12 cellular contexts compared by ENCODE assay signal in the genomic region with DNA sequence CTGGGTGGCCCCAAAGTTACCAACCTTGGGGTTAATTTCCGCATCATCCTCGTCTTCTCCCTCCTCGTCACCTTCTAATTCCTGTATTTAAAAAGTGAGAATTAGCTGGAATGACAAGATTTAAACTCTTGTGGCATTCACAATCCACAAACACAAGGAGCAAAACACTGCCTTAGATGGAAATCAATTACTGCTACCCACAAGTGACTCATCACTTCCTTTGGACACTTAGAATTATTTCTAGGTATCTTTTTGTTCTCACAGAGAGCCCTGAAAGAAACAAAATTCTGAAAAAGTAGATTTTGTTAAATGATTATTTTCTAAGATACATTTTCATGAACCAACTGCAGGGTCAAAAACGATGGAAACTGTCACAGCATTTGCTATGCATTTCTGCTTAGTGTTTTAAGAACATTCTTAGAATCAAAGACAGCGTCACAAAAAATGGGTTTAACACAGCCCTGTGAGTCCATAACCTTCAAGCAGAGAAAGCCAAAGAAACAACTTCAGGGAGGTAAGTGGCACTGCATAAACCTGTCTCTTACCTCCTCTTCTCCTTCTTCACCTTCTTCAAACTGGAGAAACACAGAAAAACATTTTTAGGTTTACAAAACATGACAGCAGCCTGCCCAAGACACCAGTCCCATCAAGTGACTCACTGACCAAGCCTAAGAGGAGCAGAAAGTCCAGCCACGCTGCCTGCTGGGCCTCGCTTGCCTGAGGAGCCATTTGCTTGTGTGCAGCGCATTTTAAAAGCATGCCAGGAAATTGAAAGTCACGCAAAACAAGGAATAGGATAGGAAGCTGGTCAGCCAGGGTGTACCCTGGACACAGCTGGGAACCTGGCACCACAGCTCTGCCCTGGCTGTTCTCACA. TPM values are rescaled to one million over a fixed set of nuclear protein-coding genes. Genes with fewer than 3 reads are reported as not detected.
DNase-seq lines count a peak whose midpoint lies in the region; ATAC-seq, FAIRE-seq and TF ChIP-seq lines count a peak whose summit lies in the region.
"Had no signal": no experiment of that assay in that cellular context is flagged by ENCODE, and none has a peak within 500 bp of the region (broad histone marks: within the 10 kb centered on the region; RNA-seq: fewer than 3 reads in every experiment).

No MANE protein-coding gene starts in this region.

- peak overlapping the region; percentile 74 to 75 for H3K27ac Mint-ChIP-seq in natural killer cell

- POLR2A ChIA-PET in PC-3 (lab: Charles Lee; ENCODE audit: unreplicated experiment): no interaction called here

- DNase-seq in EL (peak; percentile 85), PC-3 (no peak), mammary epithelial cell (peak; percentile 51), natural killer cell (no peak), NCI-H510A (lab: John Stamatoyannopoulos, UW) (no peak), GM12892 (ENCODE audit: insufficient read length) (no peak), NCI-H510A treated with DMSO at 0.1 percent for 48 hours (lab: John Stamatoyannopoulos, UW) (no peak)
- DNase-seq: GF-D8; hippocampal formation; naive thymus-derived CD8-positive, alpha-beta T cell had no signal

- H3K4me2 ChIP-seq in PC-3 (ENCODE audit: low read length): no peak overlapping the region
- H3K4me2 ChIP-seq in mammary epithelial cell (ENCODE audit: insufficient read depth, low read depth, low read length): peak overlapping the region; percentile 18
- H3K4me2 ChIP-seq: KMS-11 had no signal

- no peaks in the 10 kb centered on the region for H3K9me3 Mint-ChIP-seq in natural killer cell
- H3K9me3 Mint-ChIP-seq: naive thymus-derived CD8-positive, alpha-beta T cell had no signal

- 73% methylated on average over 9 of the region's 9 CpGs for WGBS in mammary epithelial cell (ENCODE audit: low coverage, missing lambda C conversion rate)

- peak overlapping the region; percentile 25 for H3K4me3 Mint-ChIP-seq in natural killer cell
- H3K4me3 Mint-ChIP-seq: naive thymus-derived CD8-positive, alpha-beta T cell had no signal

- dilution Hi-C loops in mammary epithelial cell (cut with HindIII; ENCODE audit: low sequenced_read_pairs): loop anchor here (5.0 kb wide), 1 partner anchor 86 kb away; no protein-coding TSS in a partner anchor

- H2AFZ ChIP-seq in PC-3 (ENCODE audit: low read length): no peak overlapping the region
- H2AFZ ChIP-seq in mammary epithelial cell (ENCODE audit: low read depth, low read length): no peak overlapping the region

- H3K4me1 ChIP-seq in PC-3 (ENCODE audit: insufficient read depth, low read length) (peaks cover 11% of the 10 kb centered on the region), mammary epithelial cell (ENCODE audit: insufficient read depth, low read length) (peaks cover 22% of the 10 kb centered on the region)

- H3K4me1 Mint-ChIP-seq in natural killer cell: peaks cover 23 to 24% of the 10 kb centered on the region in 2 donors

- H3F3A ChIP-seq in PC-3 (ENCODE audit: low read length, unreplicated experiment): peaks cover 3% of the 10 kb centered on the region

- TF ChIP-seq CTCF in PC-3 (conservative IDR thresholded peaks at IDR 0.05; ENCODE audit: low read depth, low read length): no peak
- no peak for TF ChIP-seq CTCF in mammary epithelial cell (conservative IDR thresholded peaks at IDR 0.05 in 1 of 2, IDR thresholded peaks at IDR 0.05 in 1 of 2; ENCODE audit: extremely low read depth in 1 of 2, insufficient read depth in 1 of 2, low read depth in 1 of 2, low read length in 2 of 2)
- TF ChIP-seq CTCF in natural killer cell (IDR thresholded peaks at IDR 0.05): no peak

- no peak overlapping the region for H3K4me3 ChIP-seq in PC-3 (ENCODE audit: low read length)
- no peak overlapping the region for H3K4me3 ChIP-seq in mammary epithelial cell (replicated peaks in 1 of 3; ENCODE audit: insufficient read depth in 1 of 3, low read depth in 2 of 3, low read length in 3 of 3)

- H3K27me3 ChIP-seq in PC-3 (ENCODE audit: low read length) (no peaks in the 10 kb centered on the region), mammary epithelial cell (ENCODE audit: insufficient read depth, low read length) (no peaks in the 10 kb centered on the region)

- no peaks in the 10 kb centered on the region for H3K79me2 ChIP-seq in PC-3 (ENCODE audit: low read length)
- peaks cover 49% of the 10 kb centered on the region for H3K79me2 ChIP-seq in mammary epithelial cell (ENCODE audit: insufficient read depth, low read length)

- H3K9me2 ChIP-seq in PC-3 (replicated peaks; ENCODE audit: low read length): no peaks in the 10 kb centered on the region

- no peak overlapping the region for H3K27ac ChIP-seq in PC-3 (ENCODE audit: low read length)
- H3K27ac ChIP-seq in mammary epithelial cell (ENCODE audit: insufficient read depth, low read depth, low read length): no peak overlapping the region
- H3K27ac ChIP-seq: KMS-11 had no signal

- H3K9ac ChIP-seq in PC-3 (ENCODE audit: low read length) (no peak overlapping the region), mammary epithelial cell (ENCODE audit: insufficient read depth, low read length) (no peak overlapping the region)
- H3K9ac ChIP-seq: KMS-11 had no signal

- CTCF ChIA-PET in PC-3 (lab: Charles Lee): no interaction called here
- CTCF ChIA-PET in mammary epithelial cell (lab: Charles Lee; ENCODE audit: low non-redundant PET): no interaction called here

- H4K20me1 ChIP-seq in PC-3 (ENCODE audit: low read length) (no peaks in the 10 kb centered on the region; the same call in 1 of the 2 replicates), mammary epithelial cell (ENCODE audit: insufficient read depth, low read length) (no peaks in the 10 kb centered on the region)

- no peaks in the 10 kb centered on the region for H3K27me3 Mint-ChIP-seq in natural killer cell (ENCODE audit: low read depth in 2 of 2)
- H3K27me3 Mint-ChIP-seq: naive thymus-derived CD8-positive, alpha-beta T cell had no signal

- H3K36me3 Mint-ChIP-seq in natural killer cell: peaks cover 7% of the 10 kb centered on the region

- H3K9me3 ChIP-seq in PC-3 (ENCODE audit: low read length) (no peaks in the 10 kb centered on the region), mammary epithelial cell (replicated peaks; ENCODE audit: insufficient read depth, low read length) (no peaks in the 10 kb centered on the region)

- peaks cover 79% of the 10 kb centered on the region for H3K36me3 ChIP-seq in PC-3 (ENCODE audit: low read depth, low read length)
- peaks cover 37% of the 10 kb centered on the region for H3K36me3 ChIP-seq in mammary epithelial cell (ENCODE audit: insufficient read depth, low read length)

- ATAC-seq in PC-3: peak; percentile 72
- ATAC-seq in natural killer cell: peak in 1 of 3 donors; percentile 56
- ATAC-seq: naive thymus-derived CD8-positive, alpha-beta T cell had no signal

- no peak for TF ChIP-seq POLR2A in GM12892 (IDR thresholded peaks at IDR 0.05; ENCODE audit: low read depth, low read length)

- in situ Hi-C loops in mammary epithelial cell (cut with MboI; ENCODE audit: low sequenced_read_pairs in 2 of 2): no loop called here

- BruUV-seq in PC-3 (replicated peaks; lab: Mats Ljungman, UMichigan) (no TSS peak), mammary epithelial cell (replicated peaks; lab: Mats Ljungman, UMichigan) (no TSS peak)

- FAIRE-seq in GM12892 (lab: Jason Lieb, UNC): no peak
- FAIRE-seq: TTC549 had no signal

- intact Hi-C loops in PC-3 (cut with micrococcal nuclease) (no loop called here), mammary epithelial cell (cut with micrococcal nuclease) (no loop called here), natural killer cell (cut with micrococcal nuclease) (no loop called here)

RNA-seq across cellular contexts. Expression of gene PHLDA2, which starts 22.3 kb away (rescaled TPM):
- total RNA-seq in PC-3 (2014; rRNA removed): 101 and 110 TPM in 2 replicates
- 100 to 1,000 TPM in 1 of 2 donors, 1 to 10 TPM in 1; 9.5 to 164 TPM for total RNA-seq in mammary epithelial cell
- 81.0 TPM for polyA plus RNA-seq in mammary epithelial cell
- 23.0 TPM for polyA minus RNA-seq in mammary epithelial cell
- total RNA-seq in natural killer cell: 1 to 10 TPM in 2 of 3 donors, under 1 TPM in 1; 0.79 to 3.2 (median 2.2) TPM
- not detected for polyA plus RNA-seq in GM12892 (2012; ENCODE audit: missing spikeins)
- polyA plus RNA-seq: naive thymus-derived CD8-positive, alpha-beta T cell had no signal

RNA-seq across cellular contexts. Expression of gene NAP1L4, which starts 40.7 kb away (rescaled TPM):
- total RNA-seq in PC-3 (2014; rRNA removed) (115 and 160 TPM in 2 replicates), mammary epithelial cell (100 to 1,000 TPM in 1 of 2 donors, 10 to 100 TPM in 1; 89.2 to 153 TPM), natural killer cell (100 to 1,000 TPM; 219 to 244 (median 237) TPM)
- 106 TPM for polyA plus RNA-seq in mammary epithelial cell
- 90.9 TPM for polyA minus RNA-seq in mammary epithelial cell
- 105 TPM for polyA plus RNA-seq in GM12892 (2012; ENCODE audit: missing spikeins)

Comparison
In these comparisons a context has a peak if more than half of its experiments do, and no peak if none do; other contexts are left out.
1. DNase-seq: peak in EL (single experiment) and mammary epithelial cell (single experiment); none in PC-3 (single experiment), natural killer cell (single experiment), NCI-H510A (single experiment), GM12892 (single experiment) and NCI-H510A treated with DMSO at 0.1 percent for 48 hours (single experiment).